17 cellular contexts compared by ENCODE assay signal in genomic region chr2:56456791-56457190, GRCh38.
A peak's percentile ranks its signal among the peaks of the same experiment; 100 is the strongest.
DNase-seq lines count a peak whose midpoint lies in the region; ATAC-seq and TF ChIP-seq lines count a peak whose summit lies in the region.
"Had no signal": no experiment of that assay in that cellular context is flagged by ENCODE, and none has a peak within 500 bp of the region (broad histone marks: within the 10 kb centered on the region; RNA-seq: fewer than 3 reads in every experiment).

No MANE protein-coding gene starts in this region.

- CTCF ChIA-PET in SK-N-SH (lab: Yijun Ruan, JAX), result no interaction called here

- H3F3A ChIP-seq in SK-N-SH (replicated peaks; ENCODE audit: insufficient read depth), result no peaks in the 10 kb centered on the region

- TF ChIP-seq RAD21 in SK-N-SH (IDR thresholded peaks at IDR 0.05; ENCODE audit: low read length), result no peak

- no peak overlapping the region for H2AFZ ChIP-seq in SK-N-SH (ENCODE audit: low read depth)
- H2AFZ ChIP-seq: GM23248 had no signal

- H3K36me3 ChIP-seq in lower lobe of right lung (no peaks in the 10 kb centered on the region), SK-N-SH (replicated peaks in 1 of 2; ENCODE audit: control insufficient read depth in 1 of 2, insufficient read depth in 2 of 2, low read length in 1 of 2) (no peaks in the 10 kb centered on the region)
- H3K36me3 ChIP-seq: BLaER1 had no signal

- H3K4me3 ChIP-seq in lower lobe of right lung, result no peak overlapping the region
- H3K4me3 ChIP-seq in SK-N-SH (ENCODE audit: low read depth in 2 of 2, low read length in 1 of 2), result no peak overlapping the region
- H3K4me3 ChIP-seq: BLaER1, GM23248 had no signal

- H4K20me1 ChIP-seq in SK-N-SH (ENCODE audit: insufficient read depth), result no peaks in the 10 kb centered on the region
- H4K20me1 ChIP-seq: BLaER1 had no signal

- no peak for TF ChIP-seq EP300 in SK-N-SH (IDR thresholded peaks at IDR 0.05; ENCODE audit: borderline replicate concordance in 1 of 2, low read depth in 1 of 2, low read length in 1 of 2)

- 50% methylated on average over 1 of the region's 1 CpG for WGBS in SK-N-SH (ENCODE audit: low lambda C conversion rate)

- no peaks in the 10 kb centered on the region for H3K4me1 ChIP-seq in lower lobe of right lung
- H3K4me1 ChIP-seq in SK-N-SH (ENCODE audit: control insufficient read depth in 1 of 2, insufficient read depth in 2 of 2, low read depth in 1 of 2, low read length in 1 of 2), result no peaks in the 10 kb centered on the region; a peak in 1 of 4 replicates
- H3K4me1 ChIP-seq: BLaER1 had no signal

- no peak for TF ChIP-seq CTCF in lower lobe of right lung (IDR thresholded peaks at IDR 0.05)
- TF ChIP-seq CTCF in GM20000 (IDR thresholded peaks at IDR 0.05; ENCODE audit: extremely low read depth, missing control alignments), result no peak
- no peak for TF ChIP-seq CTCF in SK-N-SH (IDR thresholded peaks at IDR 0.05)

- no peak overlapping the region for H3K9ac ChIP-seq in SK-N-SH
- H3K9ac ChIP-seq: BLaER1, GM23248 had no signal

- DNase-seq in NCI-H2227 (lab: John Stamatoyannopoulos, UW; ENCODE audit: unreplicated experiment) (peak; percentile 10), NCI-H2227 treated with DMSO at 0.1 percent for 48 hours (lab: John Stamatoyannopoulos, UW) (no peak), NCI-H2171 (lab: John Stamatoyannopoulos, UW) (peak; percentile 41), lower lobe of right lung (peak; percentile 54), GM20000 (ENCODE audit: low spot score) (no peak), GF-D8 (lab: John Stamatoyannopoulos, UW) (no peak), SK-N-SH (no peak)
- DNase-seq in stimulated activated CD4-positive, alpha-beta T cell treated with anti-CD3 and anti-CD28 coated beads, Interleukin-4, amount 100 ng/mL, for 4 hours, result no peak
- DNase-seq: 8988T; CD4-positive, CD25-positive, alpha-beta regulatory T cell; CD8-positive, alpha-beta memory T cell; COR-L47; DMS 273 treated with DMSO at 0.1 percent for 48 hours; DMS53; GM23248; HCEC 1CT had no signal

- peak in 1 of 2 donors; percentile 49 for ATAC-seq in lower lobe of right lung

- intact Hi-C loops in lower lobe of right lung (cut with DNase I), result no loop called here

- H3K27me3 ChIP-seq in lower lobe of right lung (ENCODE audit: low read depth) (no peaks in the 10 kb centered on the region), SK-N-SH (ENCODE audit: insufficient read depth) (no peaks in the 10 kb centered on the region)
- H3K27me3 ChIP-seq: BLaER1 had no signal

- H3K27ac ChIP-seq in lower lobe of right lung, result no peak overlapping the region
- H3K27ac ChIP-seq in SK-N-SH (ENCODE audit: low read depth in 2 of 2, low read length in 1 of 2), result no peak overlapping the region
- H3K27ac ChIP-seq: BLaER1, GM23248 had no signal

- POLR2A ChIA-PET in SK-N-SH (lab: Yijun Ruan, JAX), result no interaction called here

- H3K9me2 ChIP-seq in SK-N-SH, result no peaks in the 10 kb centered on the region

- no peak overlapping the region for H3K4me2 ChIP-seq in SK-N-SH
- H3K4me2 ChIP-seq: BLaER1 had no signal

- no peaks in the 10 kb centered on the region for H3K79me2 ChIP-seq in SK-N-SH (ENCODE audit: insufficient read depth)

- H3K9me3 ChIP-seq in lower lobe of right lung (no peaks in the 10 kb centered on the region), SK-N-SH (no peaks in the 10 kb centered on the region)
- H3K9me3 ChIP-seq: BLaER1 had no signal

TF ChIP-seq in SK-N-SH, 30 proteins besides CTCF, POLR2A, EP300 and RAD21:
- TF ChIP-seq FOXJ3 (CRISPR knock-in tag; IDR thresholded peaks at IDR 0.05) (no peak), YY1 (IDR thresholded peaks at IDR 0.05; ENCODE audit: low read depth) (no peak), TEAD4 (IDR thresholded peaks at IDR 0.05; ENCODE audit: borderline replicate concordance, insufficient read depth) (no peak), REST (IDR thresholded peaks at IDR 0.05; ENCODE audit: low read depth, low read length) (no peak), RCOR1 (IDR thresholded peaks at IDR 0.05; ENCODE audit: low read length) (no peak), MAX (IDR thresholded peaks at IDR 0.05; ENCODE audit: low read depth) (no peak), PBX3 (IDR thresholded peaks at IDR 0.05) (no peak), TAF1 (IDR thresholded peaks at IDR 0.05; ENCODE audit: borderline replicate concordance, low read depth, low read length) (no peak), JUND (IDR thresholded peaks at IDR 0.05) (no peak), RFX5 (IDR thresholded peaks at IDR 0.05; ENCODE audit: low read length) (no peak), SMC3 (IDR thresholded peaks at IDR 0.05; ENCODE audit: low read depth, low read length) (no peak), NFIC (IDR thresholded peaks at IDR 0.05; ENCODE audit: borderline replicate concordance) (no peak), ELF1 (IDR thresholded peaks at IDR 0.05) (no peak), MEF2A (IDR thresholded peaks at IDR 0.05; ENCODE audit: borderline replicate concordance, low read depth) (no peak), RXRA (IDR thresholded peaks at IDR 0.05; ENCODE audit: borderline replicate concordance, low read depth) (no peak), SIN3A (IDR thresholded peaks at IDR 0.05; ENCODE audit: borderline replicate concordance, low read depth, low read length) (no peak), IRF3 (IDR thresholded peaks at IDR 0.05; ENCODE audit: low read depth, low read length) (no peak), GATA2 (CRISPR knock-in tag; IDR thresholded peaks at IDR 0.05) (no peak)
TF ChIP-seq in SK-N-SH: peak in this region for 0.

Comparison
In these comparisons a context has a peak if more than half of its experiments do, and no peak if none do; other contexts are left out.
1. DNase-seq: peak in NCI-H2227 (single experiment), NCI-H2171 (single experiment) and lower lobe of right lung (single experiment); none in NCI-H2227 treated with DMSO at 0.1 percent for 48 hours (single experiment), stimulated activated CD4-positive, alpha-beta T cell treated with anti-CD3 and anti-CD28 coated beads, Interleukin-4, amount 100 ng/mL, for 4 hours (0 of 2), GM20000 (single experiment), GF-D8 (single experiment) and SK-N-SH (single experiment).